ENCODE assay signal across 1 cellular context in the genomic region with DNA sequence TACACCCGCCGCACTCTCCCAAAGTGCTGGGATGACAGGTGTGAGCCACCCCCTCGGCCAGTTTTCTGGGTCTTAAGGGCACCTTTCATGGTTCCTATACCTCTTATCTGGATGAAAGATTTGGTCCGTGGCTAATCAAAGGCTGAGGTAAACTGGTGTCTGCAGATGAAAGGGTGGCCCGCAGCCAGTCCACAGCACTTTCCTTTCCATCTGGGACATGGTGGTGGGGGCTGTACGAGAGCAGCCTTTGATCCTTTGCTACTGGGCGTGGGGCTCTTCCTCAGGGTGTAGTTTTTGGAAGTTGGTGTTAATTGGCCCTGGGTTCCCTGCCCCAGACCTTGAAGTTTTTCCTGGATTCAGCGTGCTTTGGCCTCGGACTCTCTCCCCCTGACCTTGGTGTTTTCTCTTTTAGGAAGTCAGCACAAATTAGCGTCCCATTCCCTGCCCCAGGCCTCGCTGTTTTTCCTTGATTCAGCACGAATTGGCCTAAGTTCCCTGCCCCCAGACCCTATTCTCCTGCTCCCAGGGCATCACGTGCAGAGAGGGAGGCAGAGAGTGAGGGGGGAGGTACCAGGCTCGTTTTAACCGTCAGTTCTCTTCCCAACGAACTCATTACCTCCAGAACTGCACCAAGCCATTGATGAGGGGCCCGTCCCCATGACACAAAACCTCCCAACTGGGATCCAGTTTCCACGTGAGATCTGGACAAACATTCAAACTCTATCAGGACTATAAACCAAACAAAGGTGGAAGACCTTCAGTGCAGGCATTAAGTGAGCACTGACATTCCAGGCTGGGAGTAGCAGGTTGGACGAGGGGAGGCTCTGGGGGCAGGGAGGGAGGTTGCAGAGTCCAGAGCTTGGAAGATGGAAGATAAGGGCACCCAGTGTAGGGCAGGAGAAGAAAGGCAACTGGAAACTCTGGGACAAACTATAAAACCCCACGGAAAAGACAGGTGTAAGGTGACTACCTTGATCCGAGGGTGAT.
TF ChIP-seq lines count a peak whose summit lies in the region.

No MANE protein-coding gene starts in this region.

TF ChIP-seq in HepG2, 621 proteins besides CTCF, POLR2A, EP300 and RAD21 (continues in another document):
- TF ChIP-seq, protein P1, sequence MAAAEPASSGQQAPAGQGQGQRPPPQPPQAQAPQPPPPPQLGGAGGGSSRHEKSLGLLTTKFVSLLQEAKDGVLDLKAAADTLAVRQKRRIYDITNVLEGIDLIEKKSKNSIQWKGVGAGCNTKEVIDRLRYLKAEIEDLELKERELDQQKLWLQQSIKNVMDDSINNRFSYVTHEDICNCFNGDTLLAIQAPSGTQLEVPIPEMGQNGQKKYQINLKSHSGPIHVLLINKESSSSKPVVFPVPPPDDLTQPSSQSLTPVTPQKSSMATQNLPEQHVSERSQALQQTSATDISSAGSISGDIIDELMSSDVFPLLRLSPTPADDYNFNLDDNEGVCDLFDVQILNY (CRISPR knock-in tag; conservative IDR thresholded peaks at IDR 0.05), result no peak
- no peak for TF ChIP-seq RBM22 (optimal IDR thresholded peaks at IDR 0.05; ENCODE audit: low read length)
- 0 out of 2 replicates have a peak, but pooled peaks have one; percentile 49 for TF ChIP-seq ZNF343 (CRISPR knock-in tag; IDR thresholded peaks at IDR 0.05)
- TF ChIP-seq RBFOX2 (IDR thresholded peaks at IDR 0.05; ENCODE audit: low read depth, low read length), result no peak
- TF ChIP-seq NCOA2 (CRISPR knock-in tag; IDR thresholded peaks at IDR 0.05), result peak; percentile 53; the same call in 1 of the 2 replicates
- 0 out of 2 replicates have a peak, but pooled peaks have one; percentile 20 for TF ChIP-seq ZNF619 (CRISPR knock-in tag; IDR thresholded peaks at IDR 0.05)
- 0 out of 2 replicates have a peak, but pooled peaks have one; percentile 15 for TF ChIP-seq ZNF143 (CRISPR knock-in tag; IDR thresholded peaks at IDR 0.05)
- no peak for TF ChIP-seq ZNF776 (CRISPR knock-in tag; IDR thresholded peaks at IDR 0.05)
- peak; percentile 58 for TF ChIP-seq BHLHE40 (IDR thresholded peaks at IDR 0.05; ENCODE audit: low read length)
- TF ChIP-seq SRSF9 (IDR thresholded peaks at IDR 0.05; ENCODE audit: borderline replicate concordance, insufficient read depth, low read depth, low read length, poor library complexity, severe bottlenecking), result no peak
- TF ChIP-seq MAF1 (CRISPR knock-in tag; IDR thresholded peaks at IDR 0.05; ENCODE audit: borderline replicate concordance), result 0 out of 2 replicates have a peak, but pooled peaks have one; percentile 43
- TF ChIP-seq ZNF614 (CRISPR knock-in tag; IDR thresholded peaks at IDR 0.05; ENCODE audit: borderline replicate concordance), result no peak
- TF ChIP-seq, protein P2, sequence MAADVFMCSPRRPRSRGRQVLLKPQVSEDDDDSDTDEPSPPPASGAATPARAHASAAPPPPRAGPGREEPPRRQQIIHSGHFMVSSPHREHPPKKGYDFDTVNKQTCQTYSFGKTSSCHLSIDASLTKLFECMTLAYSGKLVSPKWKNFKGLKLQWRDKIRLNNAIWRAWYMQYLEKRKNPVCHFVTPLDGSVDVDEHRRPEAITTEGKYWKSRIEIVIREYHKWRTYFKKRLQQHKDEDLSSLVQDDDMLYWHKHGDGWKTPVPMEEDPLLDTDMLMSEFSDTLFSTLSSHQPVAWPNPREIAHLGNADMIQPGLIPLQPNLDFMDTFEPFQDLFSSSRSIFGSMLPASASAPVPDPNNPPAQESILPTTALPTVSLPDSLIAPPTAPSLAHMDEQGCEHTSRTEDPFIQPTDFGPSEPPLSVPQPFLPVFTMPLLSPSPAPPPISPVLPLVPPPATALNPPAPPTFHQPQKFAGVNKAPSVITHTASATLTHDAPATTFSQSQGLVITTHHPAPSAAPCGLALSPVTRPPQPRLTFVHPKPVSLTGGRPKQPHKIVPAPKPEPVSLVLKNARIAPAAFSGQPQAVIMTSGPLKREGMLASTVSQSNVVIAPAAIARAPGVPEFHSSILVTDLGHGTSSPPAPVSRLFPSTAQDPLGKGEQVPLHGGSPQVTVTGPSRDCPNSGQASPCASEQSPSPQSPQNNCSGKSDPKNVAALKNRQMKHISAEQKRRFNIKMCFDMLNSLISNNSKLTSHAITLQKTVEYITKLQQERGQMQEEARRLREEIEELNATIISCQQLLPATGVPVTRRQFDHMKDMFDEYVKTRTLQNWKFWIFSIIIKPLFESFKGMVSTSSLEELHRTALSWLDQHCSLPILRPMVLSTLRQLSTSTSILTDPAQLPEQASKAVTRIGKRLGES (CRISPR knock-in tag; IDR thresholded peaks at IDR 0.05; ENCODE audit: borderline replicate concordance), result no peak
- no peak for TF ChIP-seq SOX13 (IDR thresholded peaks at IDR 0.05)
- TF ChIP-seq SOX13 (CRISPR knock-in tag; conservative IDR thresholded peaks at IDR 0.05 in 1 of 2, IDR thresholded peaks at IDR 0.05 in 1 of 2), result peak in 1 of 2 experiments; percentile 27; a peak in 1 of 4 replicates
- TF ChIP-seq, protein P3, sequence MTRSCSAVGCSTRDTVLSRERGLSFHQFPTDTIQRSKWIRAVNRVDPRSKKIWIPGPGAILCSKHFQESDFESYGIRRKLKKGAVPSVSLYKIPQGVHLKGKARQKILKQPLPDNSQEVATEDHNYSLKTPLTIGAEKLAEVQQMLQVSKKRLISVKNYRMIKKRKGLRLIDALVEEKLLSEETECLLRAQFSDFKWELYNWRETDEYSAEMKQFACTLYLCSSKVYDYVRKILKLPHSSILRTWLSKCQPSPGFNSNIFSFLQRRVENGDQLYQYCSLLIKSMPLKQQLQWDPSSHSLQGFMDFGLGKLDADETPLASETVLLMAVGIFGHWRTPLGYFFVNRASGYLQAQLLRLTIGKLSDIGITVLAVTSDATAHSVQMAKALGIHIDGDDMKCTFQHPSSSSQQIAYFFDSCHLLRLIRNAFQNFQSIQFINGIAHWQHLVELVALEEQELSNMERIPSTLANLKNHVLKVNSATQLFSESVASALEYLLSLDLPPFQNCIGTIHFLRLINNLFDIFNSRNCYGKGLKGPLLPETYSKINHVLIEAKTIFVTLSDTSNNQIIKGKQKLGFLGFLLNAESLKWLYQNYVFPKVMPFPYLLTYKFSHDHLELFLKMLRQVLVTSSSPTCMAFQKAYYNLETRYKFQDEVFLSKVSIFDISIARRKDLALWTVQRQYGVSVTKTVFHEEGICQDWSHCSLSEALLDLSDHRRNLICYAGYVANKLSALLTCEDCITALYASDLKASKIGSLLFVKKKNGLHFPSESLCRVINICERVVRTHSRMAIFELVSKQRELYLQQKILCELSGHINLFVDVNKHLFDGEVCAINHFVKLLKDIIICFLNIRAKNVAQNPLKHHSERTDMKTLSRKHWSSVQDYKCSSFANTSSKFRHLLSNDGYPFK (CRISPR knock-in tag; IDR thresholded peaks at IDR 0.05; ENCODE audit: borderline replicate concordance), result peak; percentile 6; the same call in 1 of the 2 replicates
- no peak for TF ChIP-seq NONO (IDR thresholded peaks at IDR 0.05)
- 0 out of 2 replicates have a peak, but pooled peaks have one; percentile 45 for TF ChIP-seq NONO (CRISPR knock-in tag; conservative IDR thresholded peaks at IDR 0.05)
- TF ChIP-seq, protein P4, sequence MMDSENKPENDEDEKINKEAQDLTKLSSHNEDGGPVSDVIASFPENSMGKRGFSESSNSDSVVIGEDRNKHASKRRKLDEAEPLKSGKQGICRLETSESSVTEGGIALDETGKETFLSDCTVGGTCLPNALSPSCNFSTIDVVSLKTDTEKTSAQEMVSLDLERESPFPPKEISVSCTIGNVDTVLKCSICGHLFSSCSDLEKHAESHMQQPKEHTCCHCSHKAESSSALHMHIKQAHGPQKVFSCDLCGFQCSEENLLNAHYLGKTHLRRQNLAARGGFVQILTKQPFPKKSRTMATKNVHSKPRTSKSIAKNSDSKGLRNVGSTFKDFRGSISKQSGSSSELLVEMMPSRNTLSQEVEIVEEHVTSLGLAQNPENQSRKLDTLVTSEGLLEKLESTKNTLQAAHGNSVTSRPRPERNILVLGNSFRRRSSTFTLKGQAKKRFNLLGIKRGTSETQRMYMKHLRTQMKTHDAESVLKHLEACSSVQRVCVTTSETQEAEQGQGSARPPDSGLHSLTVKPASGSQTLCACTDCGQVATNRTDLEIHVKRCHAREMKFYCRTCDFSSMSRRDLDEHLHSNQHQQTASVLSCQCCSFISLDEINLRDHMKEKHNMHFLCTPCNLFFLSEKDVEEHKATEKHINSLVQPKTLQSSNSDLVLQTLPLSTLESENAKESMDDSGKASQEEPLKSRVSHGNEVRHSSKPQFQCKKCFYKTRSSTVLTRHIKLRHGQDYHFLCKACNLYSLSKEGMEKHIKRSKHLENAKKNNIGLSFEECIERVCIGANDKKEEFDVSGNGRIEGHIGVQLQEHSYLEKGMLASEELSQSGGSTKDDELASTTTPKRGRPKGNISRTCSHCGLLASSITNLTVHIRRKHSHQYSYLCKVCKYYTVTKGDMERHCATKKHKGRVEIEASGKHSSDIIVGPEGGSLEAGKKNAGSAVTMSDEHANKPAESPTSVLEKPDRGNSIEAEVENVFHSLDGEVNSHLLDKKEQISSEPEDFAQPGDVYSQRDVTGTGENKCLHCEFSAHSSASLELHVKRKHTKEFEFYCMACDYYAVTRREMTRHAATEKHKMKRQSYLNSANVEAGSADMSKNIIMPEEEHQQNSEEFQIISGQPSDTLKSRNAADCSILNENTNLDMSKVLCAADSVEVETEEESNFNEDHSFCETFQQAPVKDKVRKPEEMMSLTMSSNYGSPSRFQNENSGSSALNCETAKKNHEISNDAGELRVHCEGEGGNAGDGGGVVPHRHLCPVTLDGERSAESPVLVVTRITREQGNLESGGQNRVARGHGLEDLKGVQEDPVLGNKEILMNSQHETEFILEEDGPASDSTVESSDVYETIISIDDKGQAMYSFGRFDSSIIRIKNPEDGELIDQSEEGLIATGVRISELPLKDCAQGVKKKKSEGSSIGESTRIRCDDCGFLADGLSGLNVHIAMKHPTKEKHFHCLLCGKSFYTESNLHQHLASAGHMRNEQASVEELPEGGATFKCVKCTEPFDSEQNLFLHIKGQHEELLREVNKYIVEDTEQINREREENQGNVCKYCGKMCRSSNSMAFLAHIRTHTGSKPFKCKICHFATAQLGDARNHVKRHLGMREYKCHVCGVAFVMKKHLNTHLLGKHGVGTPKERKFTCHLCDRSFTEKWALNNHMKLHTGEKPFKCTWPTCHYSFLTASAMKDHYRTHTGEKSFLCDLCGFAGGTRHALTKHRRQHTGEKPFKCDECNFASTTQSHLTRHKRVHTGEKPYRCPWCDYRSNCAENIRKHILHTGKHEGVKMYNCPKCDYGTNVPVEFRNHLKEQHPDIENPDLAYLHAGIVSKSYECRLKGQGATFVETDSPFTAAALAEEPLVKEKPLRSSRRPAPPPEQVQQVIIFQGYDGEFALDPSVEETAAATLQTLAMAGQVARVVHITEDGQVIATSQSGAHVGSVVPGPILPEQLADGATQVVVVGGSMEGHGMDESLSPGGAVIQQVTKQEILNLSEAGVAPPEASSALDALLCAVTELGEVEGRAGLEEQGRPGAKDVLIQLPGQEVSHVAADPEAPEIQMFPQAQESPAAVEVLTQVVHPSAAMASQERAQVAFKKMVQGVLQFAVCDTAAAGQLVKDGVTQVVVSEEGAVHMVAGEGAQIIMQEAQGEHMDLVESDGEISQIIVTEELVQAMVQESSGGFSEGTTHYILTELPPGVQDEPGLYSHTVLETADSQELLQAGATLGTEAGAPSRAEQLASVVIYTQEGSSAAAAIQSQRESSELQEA (CRISPR knock-in tag; IDR thresholded peaks at IDR 0.05; ENCODE audit: not compliant biosample characterization), result peak; percentile 42
- TF ChIP-seq MED1 (CRISPR knock-in tag; IDR thresholded peaks at IDR 0.05), result peak; percentile 54; the same call in 1 of the 2 replicates
- TF ChIP-seq ZNF660 (CRISPR knock-in tag; IDR thresholded peaks at IDR 0.05; ENCODE audit: borderline replicate concordance, low read depth), result no peak
- TF ChIP-seq ZNF563 (CRISPR knock-in tag; IDR thresholded peaks at IDR 0.05), result peak; percentile 2; the same call in 1 of the 2 replicates
- no peak for TF ChIP-seq LCORL (IDR thresholded peaks at IDR 0.05)
- TF ChIP-seq LCORL (CRISPR knock-in tag; IDR thresholded peaks at IDR 0.05), result peak; percentile 70; the same call in 1 of the 2 replicates
- TF ChIP-seq REPIN1 (CRISPR knock-in tag; IDR thresholded peaks at IDR 0.05; ENCODE audit: borderline replicate concordance, low read depth), result no peak
- TF ChIP-seq ZNF205 (CRISPR knock-in tag; IDR thresholded peaks at IDR 0.05), result no peak
- TF ChIP-seq ZNF891 (CRISPR knock-in tag; IDR thresholded peaks at IDR 0.05), result 0 out of 2 replicates have a peak, but pooled peaks have one; percentile 37
- TF ChIP-seq, protein P5, sequence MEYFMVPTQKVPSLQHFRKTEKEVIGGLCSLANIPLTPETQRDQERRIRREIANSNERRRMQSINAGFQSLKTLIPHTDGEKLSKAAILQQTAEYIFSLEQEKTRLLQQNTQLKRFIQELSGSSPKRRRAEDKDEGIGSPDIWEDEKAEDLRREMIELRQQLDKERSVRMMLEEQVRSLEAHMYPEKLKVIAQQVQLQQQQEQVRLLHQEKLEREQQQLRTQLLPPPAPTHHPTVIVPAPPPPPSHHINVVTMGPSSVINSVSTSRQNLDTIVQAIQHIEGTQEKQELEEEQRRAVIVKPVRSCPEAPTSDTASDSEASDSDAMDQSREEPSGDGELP (IDR thresholded peaks at IDR 0.05; ENCODE audit: borderline replicate concordance, low read depth), result peak; percentile 58; the same call in 1 of the 2 replicates
- TF ChIP-seq ZFX (CRISPR knock-in tag; IDR thresholded peaks at IDR 0.05; ENCODE audit: low read depth), result peak; percentile 54; the same call in 1 of the 2 replicates
- TF ChIP-seq ZFP82 (CRISPR knock-in tag; IDR thresholded peaks at IDR 0.05; ENCODE audit: borderline replicate concordance), result no peak
- no peak for TF ChIP-seq CREM (IDR thresholded peaks at IDR 0.05)
- no peak for TF ChIP-seq CREM (CRISPR knock-in tag; IDR thresholded peaks at IDR 0.05)
- peak; percentile 46; the same call in 1 of the 2 replicates for TF ChIP-seq TBX3 (IDR thresholded peaks at IDR 0.05; ENCODE audit: borderline replicate concordance)
- TF ChIP-seq, protein P6, sequence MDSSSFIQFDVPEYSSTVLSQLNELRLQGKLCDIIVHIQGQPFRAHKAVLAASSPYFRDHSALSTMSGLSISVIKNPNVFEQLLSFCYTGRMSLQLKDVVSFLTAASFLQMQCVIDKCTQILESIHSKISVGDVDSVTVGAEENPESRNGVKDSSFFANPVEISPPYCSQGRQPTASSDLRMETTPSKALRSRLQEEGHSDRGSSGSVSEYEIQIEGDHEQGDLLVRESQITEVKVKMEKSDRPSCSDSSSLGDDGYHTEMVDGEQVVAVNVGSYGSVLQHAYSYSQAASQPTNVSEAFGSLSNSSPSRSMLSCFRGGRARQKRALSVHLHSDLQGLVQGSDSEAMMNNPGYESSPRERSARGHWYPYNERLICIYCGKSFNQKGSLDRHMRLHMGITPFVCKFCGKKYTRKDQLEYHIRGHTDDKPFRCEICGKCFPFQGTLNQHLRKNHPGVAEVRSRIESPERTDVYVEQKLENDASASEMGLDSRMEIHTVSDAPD (CRISPR knock-in tag; IDR thresholded peaks at IDR 0.05), result 0 out of 2 replicates have a peak, but pooled peaks have one; percentile 20
- TF ChIP-seq NR2F2 (IDR thresholded peaks at IDR 0.05; ENCODE audit: borderline replicate concordance, low read depth), result peak; percentile 34; the same call in 1 of the 2 replicates
- TF ChIP-seq, protein P7, sequence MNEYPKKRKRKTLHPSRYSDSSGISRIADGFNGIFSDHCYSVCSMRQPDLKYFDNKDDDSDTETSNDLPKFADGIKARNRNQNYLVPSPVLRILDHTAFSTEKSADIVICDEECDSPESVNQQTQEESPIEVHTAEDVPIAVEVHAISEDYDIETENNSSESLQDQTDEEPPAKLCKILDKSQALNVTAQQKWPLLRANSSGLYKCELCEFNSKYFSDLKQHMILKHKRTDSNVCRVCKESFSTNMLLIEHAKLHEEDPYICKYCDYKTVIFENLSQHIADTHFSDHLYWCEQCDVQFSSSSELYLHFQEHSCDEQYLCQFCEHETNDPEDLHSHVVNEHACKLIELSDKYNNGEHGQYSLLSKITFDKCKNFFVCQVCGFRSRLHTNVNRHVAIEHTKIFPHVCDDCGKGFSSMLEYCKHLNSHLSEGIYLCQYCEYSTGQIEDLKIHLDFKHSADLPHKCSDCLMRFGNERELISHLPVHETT (CRISPR knock-in tag; conservative IDR thresholded peaks at IDR 0.05), result no peak
